Comparison of ENCODE assay signal across 15 cellular contexts in genomic region chr12:119710941-119711551, GRCh38. TPM values are rescaled to one million over a fixed set of nuclear protein-coding genes. Genes with fewer than 3 reads are reported as not detected.
DNase-seq lines count a peak whose midpoint lies in the region; ATAC-seq, FAIRE-seq and TF ChIP-seq lines count a peak whose summit lies in the region.
"Had no signal": no experiment of that assay in that cellular context is flagged by ENCODE, and none has a peak within 500 bp of the region (broad histone marks: within the 10 kb centered on the region; RNA-seq: fewer than 3 reads in every experiment).

No MANE protein-coding gene starts in this region.

- no peaks in the 10 kb centered on the region for H3K27me3 ChIP-seq in bronchial epithelial cell (ENCODE audit: control insufficient read depth, insufficient read depth, low read length)
- no peaks in the 10 kb centered on the region for H3K27me3 ChIP-seq in mucosa of stomach (ENCODE audit: control insufficient read depth, insufficient read depth, low read length)
- H3K27me3 ChIP-seq: cardiac muscle cell had no signal

- peaks cover 23% of the 10 kb centered on the region for H3K4me1 ChIP-seq in mucosa of stomach (ENCODE audit: control insufficient read depth, insufficient read depth, low read length)

- H3K4me3 ChIP-seq in bronchial epithelial cell (ENCODE audit: low read depth, low read length) (no peak overlapping the region), mucosa of stomach (ENCODE audit: low read length) (no peak overlapping the region)
- H3K4me3 ChIP-seq: cardiac muscle cell, mucosa of descending colon, thoracic aorta had no signal

- DNase-seq in NCI-H1092 treated with DMSO at 0.1 percent for 48 hours (lab: John Stamatoyannopoulos, UW) (peak; percentile 45), NCI-H1092 (lab: John Stamatoyannopoulos, UW) (no peak), bronchial epithelial cell (ENCODE audit: low read depth) (peak; percentile 79), NCI-H82 treated with DMSO at 0.1 percent for 48 hours (lab: John Stamatoyannopoulos, UW; ENCODE audit: unreplicated experiment) (no peak), mucosa of gallbladder (ENCODE audit: low spot score) (no peak), EL (no peak)
- DNase-seq: 8988T; activated CD8-positive, alpha-beta memory T cell treated with anti-CD3 and anti-CD28 coated beads, Interleukin-2, amount 10 ng/mL, durations not matched to agents 7 days and 5 days; effector CD4-positive, alpha-beta T cell; mucosa of descending colon; NCI-H1436 had no signal

- peak; percentile 32 for FAIRE-seq in bronchial epithelial cell (lab: Jason Lieb, UNC)

- TF ChIP-seq CTCF in bronchial epithelial cell (IDR thresholded peaks at IDR 0.05; ENCODE audit: insufficient read depth, low read length, severe bottlenecking): no peak

- no peaks in the 10 kb centered on the region for H3K36me3 ChIP-seq in bronchial epithelial cell (ENCODE audit: control insufficient read depth, insufficient read depth, low read length)
- H3K36me3 ChIP-seq in mucosa of stomach (ENCODE audit: control insufficient read depth, insufficient read depth, low read length): no peaks in the 10 kb centered on the region
- H3K36me3 ChIP-seq: cardiac muscle cell, thoracic aorta had no signal

- ATAC-seq in GM19455 (IDR thresholded peaks at IDR 0.05; ENCODE audit: unreplicated experiment): no peak
- ATAC-seq: activated CD8-positive, alpha-beta memory T cell treated with anti-CD3 and anti-CD28 coated beads, Interleukin-2, amount 10 ng/mL, durations not matched to agents 7 days and 5 days; mucosa of descending colon had no signal

- peak overlapping the region; percentile 16 for H3K9ac ChIP-seq in mucosa of stomach (ENCODE audit: low read length)

- H3K9me3 ChIP-seq in mucosa of stomach (ENCODE audit: control insufficient read depth, low read length): no peaks in the 10 kb centered on the region
- H3K9me3 ChIP-seq: mucosa of descending colon, thoracic aorta had no signal

RNA-seq across cellular contexts. Expression of gene PRKAB1, which starts 43.1 kb away (rescaled TPM):
- 14.1 and 19.5 TPM in 2 replicates for total RNA-seq in bronchial epithelial cell
- total RNA-seq in mucosa of gallbladder: 51.8 TPM

Comparison
In these comparisons a context has a peak if more than half of its experiments do, and no peak if none do; other contexts are left out.
1. DNase-seq: peak in NCI-H1092 treated with DMSO at 0.1 percent for 48 hours (single experiment) and bronchial epithelial cell (single experiment); none in NCI-H1092 (single experiment), NCI-H82 treated with DMSO at 0.1 percent for 48 hours (single experiment), mucosa of gallbladder (single experiment) and EL (single experiment).